1 cellular context compared by ENCODE assay signal in genomic region chr2:70127920-70128444, GRCh38.
TF ChIP-seq lines count a peak whose summit lies in the region.

No MANE protein-coding gene starts in this region.

TF ChIP-seq in GM12878, 131 proteins besides CTCF, POLR2A, EP300 and RAD21 (continued from another document):
- TF ChIP-seq IRF3 (IDR thresholded peaks at IDR 0.05) (no peak), ZBTB4 (CRISPR knock-in tag; IDR thresholded peaks at IDR 0.05) (no peak), NR2F1 (conservative IDR thresholded peaks at IDR 0.05) (no peak), RAD51 (IDR thresholded peaks at IDR 0.05) (peak; percentile 44; the same call in 1 of the 2 replicates), SUZ12 (IDR thresholded peaks at IDR 0.05; ENCODE audit: unreplicated experiment) (no peak), SREBF1 (IDR thresholded peaks at IDR 0.05; ENCODE audit: low read length) (no peak), HDGF (IDR thresholded peaks at IDR 0.05) (no peak), MEF2A (IDR thresholded peaks at IDR 0.05; ENCODE audit: insufficient read depth, low read depth, low read length) (0 out of 2 replicates have a peak, but pooled peaks have one; percentile 23), HCFC1 (IDR thresholded peaks at IDR 0.05; ENCODE audit: low read length) (no peak), BHLHE40 (IDR thresholded peaks at IDR 0.05; ENCODE audit: borderline replicate concordance in 1 of 2, low read depth in 2 of 2, low read length in 1 of 2) (peak; percentile 54 to 61; a peak in 2 of 4 replicates), ATF7 (IDR thresholded peaks at IDR 0.05; ENCODE audit: low read depth) (0 out of 2 replicates have a peak, but pooled peaks have one; percentile 14), KAT2A (conservative IDR thresholded peaks at IDR 0.05; ENCODE audit: control insufficient read depth, low read depth, low read length) (no peak), MXI1 (IDR thresholded peaks at IDR 0.05; ENCODE audit: low read depth, low read length) (no peak), NKRF (conservative IDR thresholded peaks at IDR 0.05) (no peak), SMC3 (IDR thresholded peaks at IDR 0.05; ENCODE audit: borderline replicate concordance, low read length) (no peak), HSF1 (IDR thresholded peaks at IDR 0.05; ENCODE audit: low read depth, low read length) (no peak), CHD2 (IDR thresholded peaks at IDR 0.05; ENCODE audit: borderline replicate concordance, low read depth, low read length) (no peak), BMI1 (IDR thresholded peaks at IDR 0.05; ENCODE audit: borderline replicate concordance) (no peak), MEF2B (IDR thresholded peaks at IDR 0.05; ENCODE audit: partially characterized antibody, poor library complexity, severe bottlenecking) (peak; percentile 21), BRCA1 (IDR thresholded peaks at IDR 0.05; ENCODE audit: low read depth, low read length) (no peak), ZNF592 (IDR thresholded peaks at IDR 0.05) (no peak)
